ENCODE assay signal across 8 cellular contexts in the genomic region with DNA sequence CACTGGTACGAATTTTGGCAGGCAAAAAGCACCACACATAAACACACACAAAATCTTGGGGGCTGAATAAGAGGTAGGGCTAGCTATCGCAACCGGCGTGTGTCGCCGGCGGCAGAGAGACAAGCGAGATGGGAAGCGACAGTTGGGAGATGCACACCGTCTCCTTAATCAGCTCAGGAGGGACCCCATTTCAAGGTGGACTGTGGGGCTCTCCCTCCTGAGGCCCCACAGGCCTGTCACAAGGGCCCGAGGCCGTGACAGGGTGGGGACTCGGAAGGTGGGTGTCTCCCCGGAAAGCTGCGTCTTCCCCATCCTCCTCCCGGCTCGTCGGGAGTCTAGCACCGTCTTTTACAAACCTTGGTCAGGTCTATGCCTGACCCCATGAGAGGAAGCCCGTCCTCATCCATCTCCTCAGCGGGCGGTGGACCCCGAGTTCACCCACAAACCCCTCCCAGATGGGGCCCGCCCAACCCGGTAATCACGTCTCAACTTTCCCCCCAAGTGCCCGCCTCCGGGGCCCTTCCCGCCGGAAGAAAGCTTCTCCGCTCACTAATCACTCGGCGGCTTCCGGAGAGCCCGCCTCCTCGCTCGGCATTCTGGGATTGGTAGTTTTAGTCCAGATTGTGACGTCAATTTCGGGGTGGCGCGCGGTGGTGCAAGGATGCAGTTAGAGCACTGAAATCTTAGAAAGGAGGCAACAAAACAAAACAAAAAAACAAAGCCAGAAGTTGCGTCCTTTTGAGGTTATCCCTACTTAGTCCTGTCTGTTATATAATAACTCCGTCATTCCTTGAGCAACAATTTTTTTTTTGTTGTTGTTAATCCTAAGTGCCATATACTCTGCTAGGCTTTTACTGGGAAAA. TPM values are rescaled to one million over a fixed set of nuclear protein-coding genes. Genes with fewer than 3 reads are reported as not detected.
DNase-seq lines count a peak whose midpoint lies in the region; ATAC-seq and TF ChIP-seq lines count a peak whose summit lies in the region.

A gene with protein sequence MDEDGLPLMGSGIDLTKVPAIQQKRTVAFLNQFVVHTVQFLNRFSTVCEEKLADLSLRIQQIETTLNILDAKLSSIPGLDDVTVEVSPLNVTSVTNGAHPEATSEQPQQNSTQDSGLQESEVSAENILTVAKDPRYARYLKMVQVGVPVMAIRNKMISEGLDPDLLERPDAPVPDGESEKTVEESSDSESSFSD (minus strand): TSS at position 436 of the 863 bp plus-strand sequence. CDS start 29 bp downstream, at position 407.

- H3K9me3 ChIP-seq in prostate gland: no peaks in the 10 kb centered on the region

- no peaks in the 10 kb centered on the region for H3K27me3 ChIP-seq in prostate gland (replicated peaks; ENCODE audit: insufficient read depth)

- H3K4me1 ChIP-seq in prostate gland (replicated peaks) (no peaks in the 10 kb centered on the region), urinary bladder (ENCODE audit: insufficient read depth) (no peaks in the 10 kb centered on the region)

- ATAC-seq in GM18499 (IDR thresholded peaks at IDR 0.05; ENCODE audit: insufficient read depth, unreplicated experiment) (peak; percentile 76), HG02943 (IDR thresholded peaks at IDR 0.05; ENCODE audit: low read depth, unreplicated experiment) (peak; percentile 91), left ventricle myocardium superior (peak; percentile 100)

- intact Hi-C loops in T-helper 2 cell treated with Interferon-gamma antibody and Interleukin-4, amounts not matched to agents 100 ng/mL and 5 ng/mL, for 36 hours (cut with micrococcal nuclease): loop anchor here (1.0 to 10.0 kb wide), 6 partner anchors 59 to 657 kb away; a partner anchor contains a TSS
- intact Hi-C loops in left ventricle myocardium superior (cut with micrococcal nuclease): loop anchor here (10.0 kb wide), 1 partner anchor 53 kb away; no protein-coding TSS in a partner anchor
- intact Hi-C loops in prostate gland (cut with DNase I): loop anchor here (5.0 kb wide), 1 partner anchor 119 kb away; no protein-coding TSS in a partner anchor

- H3K27ac ChIP-seq in prostate gland: peak within 1 kb of the TSS; percentile 93 to 97
- peak within 1 kb of the TSS; percentile 68 for H3K27ac ChIP-seq in urinary bladder (ENCODE audit: low read depth)

- peak within 1 kb of the TSS; percentile 67 to 92 for H3K4me3 ChIP-seq in prostate gland
- H3K4me3 ChIP-seq in urinary bladder (ENCODE audit: low read depth, low read length): peak within 1 kb of the TSS; percentile 68

- TF ChIP-seq POLR2A in prostate gland (IDR thresholded peaks at IDR 0.05): peak; percentile 73

- peak in 1 of 4 experiments; percentile 22 for TF ChIP-seq CTCF in prostate gland (IDR thresholded peaks at IDR 0.05)

- WGBS in prostate gland: 3% methylated on average over 44 of the region's 44 CpGs
- 2% methylated on average over 44 of the region's 44 CpGs for WGBS in urinary bladder

- peak; percentile 64 for DNase-seq in NCI-H187 treated with DMSO at 0.1 percent for 48 hours (lab: John Stamatoyannopoulos, UW)
- DNase-seq in anterior cingulate cortex (lab: John Stamatoyannopoulos, UW): peak; percentile 69 to 98 (median 94)
- DNase-seq in left ventricle myocardium superior: peak; percentile 96
- peak; percentile 94 for DNase-seq in prostate gland (ENCODE audit: low spot score)

- H3K36me3 ChIP-seq in prostate gland (no peaks in the 10 kb centered on the region), urinary bladder (ENCODE audit: insufficient read depth) (peaks cover 2% of the 10 kb centered on the region)

RNA-seq across cellular contexts. Expression of the gene that starts here (rescaled TPM):
- total RNA-seq in T-helper 2 cell treated with Interferon-gamma antibody and Interleukin-4, amounts not matched to agents 100 ng/mL and 5 ng/mL, for 36 hours: 53.3 and 59.1 TPM in 2 replicates
- total RNA-seq in left ventricle myocardium superior: 31.2 TPM
- 100 to 1,000 TPM in 1 of 2 donors, 10 to 100 TPM in 1; 60.9 to 110 TPM for total RNA-seq in prostate gland
- 82.1 TPM for total RNA-seq in urinary bladder
- polyA plus RNA-seq in urinary bladder: 70.4 TPM

Comparison
In these comparisons a context has a peak if more than half of its experiments do, and no peak if none do; other contexts are left out.
1. Peak in every context shown above with its lines: DNase-seq, ATAC-seq, H3K4me3 ChIP-seq and H3K27ac ChIP-seq.